In the genomic region with DNA sequence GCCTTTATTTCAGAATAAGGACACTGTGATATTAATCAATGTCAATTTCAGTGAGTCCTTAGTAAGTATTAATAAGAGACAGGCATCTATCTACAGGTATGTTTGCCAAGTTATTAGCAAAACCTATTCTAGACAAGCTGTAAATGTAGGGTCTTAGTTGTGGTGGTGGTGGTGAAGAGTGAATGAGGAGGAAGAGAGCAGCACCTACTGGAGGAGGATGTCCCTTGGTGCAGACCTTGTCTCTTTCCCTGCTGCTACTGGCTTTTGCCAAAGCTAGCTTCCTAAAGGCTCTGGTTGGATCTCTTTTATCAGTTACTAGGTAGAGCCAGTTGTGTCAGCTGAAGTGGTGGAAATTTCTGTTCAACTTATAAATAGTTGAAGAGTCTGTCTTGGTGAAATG, we compare ENCODE assay signal across 10 cellular contexts.
DNase-seq lines count a peak whose midpoint lies in the region; ATAC-seq and TF ChIP-seq lines count a peak whose summit lies in the region.
"Had no signal": no experiment of that assay in that cellular context is flagged by ENCODE, and none has a peak within 500 bp of the region (broad histone marks: within the 10 kb centered on the region; RNA-seq: fewer than 3 reads in every experiment).

No MANE protein-coding gene starts in this region.

- H3K4me1 ChIP-seq in OCI-LY7 (ENCODE audit: insufficient read depth, low read length, poor library complexity, severe bottlenecking) (no peaks in the 10 kb centered on the region), smooth muscle cell (ENCODE audit: low read depth) (no peaks in the 10 kb centered on the region)

- no peak overlapping the region for H3K4me3 Mint-ChIP-seq in memory B cell
- H3K4me3 Mint-ChIP-seq: activated naive CD4-positive, alpha-beta T cell treated with anti-CD3 and anti-CD28 coated beads, Interleukin-2, amount 50 U/mL, for 24 hours had no signal

- H3K27me3 Mint-ChIP-seq in memory B cell, result no peaks in the 10 kb centered on the region
- H3K27me3 Mint-ChIP-seq: activated naive CD4-positive, alpha-beta T cell treated with anti-CD3 and anti-CD28 coated beads, Interleukin-2, amount 50 U/mL, for 24 hours had no signal

- H3K79me2 ChIP-seq in OCI-LY7 (ENCODE audit: insufficient read depth, low read depth, low read length), result no peaks in the 10 kb centered on the region
- H3K79me2 ChIP-seq in smooth muscle cell (ENCODE audit: low read depth), result no peaks in the 10 kb centered on the region

- H3K36me3 Mint-ChIP-seq in memory B cell, result peaks cover 1% of the 10 kb centered on the region
- H3K36me3 Mint-ChIP-seq: activated naive CD4-positive, alpha-beta T cell treated with anti-CD3 and anti-CD28 coated beads, Interleukin-2, amount 50 U/mL, for 24 hours had no signal

- peak overlapping the region; percentile 29 for H3K27ac Mint-ChIP-seq in memory B cell
- H3K27ac Mint-ChIP-seq: activated naive CD4-positive, alpha-beta T cell treated with anti-CD3 and anti-CD28 coated beads, Interleukin-2, amount 50 U/mL, for 24 hours had no signal

- no TSS peak for BruUV-seq in OCI-LY7 (replicated peaks; lab: Mats Ljungman, UMichigan)

- H3K4me1 Mint-ChIP-seq in memory B cell, result peaks cover 17% of the 10 kb centered on the region
- H3K4me1 Mint-ChIP-seq: activated naive CD4-positive, alpha-beta T cell treated with anti-CD3 and anti-CD28 coated beads, Interleukin-2, amount 50 U/mL, for 24 hours had no signal

- H3F3A ChIP-seq in smooth muscle cell (ENCODE audit: low read depth), result no peaks in the 10 kb centered on the region

- H3K9me3 Mint-ChIP-seq in memory B cell, result no peaks in the 10 kb centered on the region
- H3K9me3 Mint-ChIP-seq: activated naive CD4-positive, alpha-beta T cell treated with anti-CD3 and anti-CD28 coated beads, Interleukin-2, amount 50 U/mL, for 24 hours had no signal

- no peaks in the 10 kb centered on the region for H3K27me3 ChIP-seq in smooth muscle cell (ENCODE audit: low read depth)

- CTCF ChIA-PET in OCI-LY7 (lab: Charles Lee; ENCODE audit: unreplicated experiment), result interaction anchor here (1.0 kb wide), 1 partner anchor 470 kb away, joined by 3 read pairs; no protein-coding TSS in a partner anchor

- POLR2A ChIA-PET in OCI-LY7 (lab: Charles Lee), result interaction anchor here (0.5 to 1.5 kb wide), 4 partner anchors 8 to 542 kb away, joined by 3 to 5 read pairs (median 3); no protein-coding TSS in a partner anchor

- intact Hi-C loops in OCI-LY7 (cut with micrococcal nuclease; ENCODE audit: unreplicated experiment), result loop anchor here (2.0 kb wide), 1 partner anchor 461 kb away; no protein-coding TSS in a partner anchor

- TF ChIP-seq CTCF in GM12872 (IDR thresholded peaks at IDR 0.05; ENCODE audit: insufficient read depth, low read depth, low read length) (peak; percentile 62), OCI-LY7 (conservative IDR thresholded peaks at IDR 0.05; ENCODE audit: low read length) (peak; percentile 69), smooth muscle cell (IDR thresholded peaks at IDR 0.05; ENCODE audit: borderline replicate concordance, insufficient read depth, poor library complexity, severe bottlenecking) (no peak)

- H2AFZ ChIP-seq in OCI-LY7 (ENCODE audit: low read length) (no peak overlapping the region), smooth muscle cell (ENCODE audit: low read depth) (no peak overlapping the region)
- H2AFZ ChIP-seq: PC-9 had no signal

- no peak overlapping the region for H3K9ac ChIP-seq in smooth muscle cell (ENCODE audit: low read depth)

- H3K9me2 ChIP-seq in OCI-LY7 (ENCODE audit: insufficient read depth, low read length), result no peaks in the 10 kb centered on the region

- no peaks in the 10 kb centered on the region for H4K20me1 ChIP-seq in OCI-LY7 (ENCODE audit: insufficient read depth, low read length)
- no peaks in the 10 kb centered on the region for H4K20me1 ChIP-seq in smooth muscle cell (ENCODE audit: low read depth)

- no peak overlapping the region for H3K4me3 ChIP-seq in OCI-LY7 (ENCODE audit: low read depth, low read length, poor library complexity, severe bottlenecking)
- no peak overlapping the region for H3K4me3 ChIP-seq in smooth muscle cell
- H3K4me3 ChIP-seq: PC-9 had no signal

- H3K36me3 ChIP-seq in OCI-LY7 (ENCODE audit: insufficient read depth, low read length) (no peaks in the 10 kb centered on the region), smooth muscle cell (ENCODE audit: low read depth) (no peaks in the 10 kb centered on the region)

- DNase-seq in HCEC 1CT (peak; percentile 51), OCI-LY7 (ENCODE audit: low spot score) (peak; percentile 50), memory B cell (ENCODE audit: low spot score in 2 of 2) (peak in 1 of 2 donors; percentile 18), smooth muscle cell (lab: John Stamatoyannopoulos, UW; ENCODE audit: unreplicated experiment) (no peak), epidermal melanocyte (ENCODE audit: insufficient read length, low spot score) (no peak)
- DNase-seq: PC-9 had no signal

- no peak overlapping the region for H3K27ac ChIP-seq in OCI-LY7 (ENCODE audit: low read depth, low read length, poor library complexity, severe bottlenecking)
- no peak overlapping the region for H3K27ac ChIP-seq in smooth muscle cell (ENCODE audit: low read depth)
- H3K27ac ChIP-seq: PC-9 had no signal

- ATAC-seq in memory B cell (ENCODE audit: low read depth) (peak; percentile 97), HG03521 (IDR thresholded peaks at IDR 0.05; ENCODE audit: unreplicated experiment) (no peak), HG02571 (IDR thresholded peaks at IDR 0.05; ENCODE audit: unreplicated experiment) (no peak)

- H3K4me2 ChIP-seq in OCI-LY7 (ENCODE audit: low read length) (no peak overlapping the region), smooth muscle cell (no peak overlapping the region)
- H3K4me2 ChIP-seq: PC-9 had no signal

- no peaks in the 10 kb centered on the region for H3K9me3 ChIP-seq in OCI-LY7 (ENCODE audit: low read length)
- no peaks in the 10 kb centered on the region for H3K9me3 ChIP-seq in smooth muscle cell (replicated peaks; ENCODE audit: low read depth)

Comparison
In these comparisons a context has a peak if more than half of its experiments do, and no peak if none do; other contexts are left out.
1. DNase-seq: peak in HCEC 1CT (single experiment) and OCI-LY7 (single experiment); none in smooth muscle cell (single experiment) and epidermal melanocyte (single experiment).